12 cellular contexts compared by ENCODE assay signal in the genomic region with DNA sequence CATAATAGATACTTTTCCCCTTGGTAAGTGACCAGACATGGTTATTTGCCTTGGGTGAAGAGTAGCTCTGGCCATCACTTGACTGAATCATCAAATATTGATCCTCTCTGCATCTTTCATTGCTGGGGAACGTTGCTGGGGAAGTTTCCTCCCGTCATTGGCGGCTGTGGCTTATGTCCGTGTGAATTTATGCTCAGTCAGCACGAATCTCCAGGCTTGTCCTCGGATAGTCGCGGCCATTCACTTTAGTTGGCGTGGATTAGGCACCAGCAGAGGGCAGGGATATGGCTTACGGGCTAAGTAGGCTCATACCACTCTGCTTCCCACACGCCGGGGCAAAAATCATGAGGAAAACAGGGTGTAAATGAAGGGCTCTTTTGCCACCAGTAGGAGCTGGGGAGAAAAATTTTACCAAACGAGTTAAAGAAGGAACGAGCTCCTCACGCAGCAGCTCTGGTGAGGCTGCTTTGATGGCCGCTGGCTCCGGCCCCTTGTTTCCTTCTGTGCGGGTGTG.
DNase-seq lines count a peak whose midpoint lies in the region; ATAC-seq, FAIRE-seq and TF ChIP-seq lines count a peak whose summit lies in the region.
"Had no signal": no experiment of that assay in that cellular context is flagged by ENCODE, and none has a peak within 500 bp of the region (broad histone marks: within the 10 kb centered on the region; RNA-seq: fewer than 3 reads in every experiment).

No MANE protein-coding gene starts in this region.

- H3K4me2 ChIP-seq in HepG2 (ENCODE audit: low read depth, low read length) (no peak overlapping the region), K562 (ENCODE audit: insufficient read depth, low read length) (no peak overlapping the region), neural progenitor cell (no peak overlapping the region)
- H3K4me2 ChIP-seq: BLaER1 had no signal

- TF ChIP-seq POLR2A in HepG2 (IDR thresholded peaks at IDR 0.05; ENCODE audit: insufficient read depth in 1 of 2, low read depth in 2 of 2, low read length in 2 of 2) (no peak), right lobe of liver (IDR thresholded peaks at IDR 0.05) (no peak), K562 (conservative IDR thresholded peaks at IDR 0.05) (no peak)

- peaks cover 15% of the 10 kb centered on the region for H3K4me1 Mint-ChIP-seq in neural progenitor cell
- H3K4me1 Mint-ChIP-seq: CD4-positive, CD25-positive, alpha-beta regulatory T cell had no signal

- no peaks in the 10 kb centered on the region for H3K9me1 ChIP-seq in K562 (ENCODE audit: control insufficient read depth, insufficient read depth, low read length)

- no peaks in the 10 kb centered on the region for H3K79me2 ChIP-seq in HepG2 (ENCODE audit: insufficient read depth, low read length)
- no peaks in the 10 kb centered on the region for H3K79me2 ChIP-seq in K562 (ENCODE audit: control insufficient read depth, insufficient read depth, low read length)
- H3K79me2 ChIP-seq in neural progenitor cell (ENCODE audit: low read depth), result no peaks in the 10 kb centered on the region

- H2AFZ ChIP-seq in HepG2 (ENCODE audit: low read length) (no peak overlapping the region), K562 (ENCODE audit: low read depth, low read length) (no peak overlapping the region), neural progenitor cell (replicated peaks) (no peak overlapping the region)

- H3K9me3 Mint-ChIP-seq in neural progenitor cell, result no peaks in the 10 kb centered on the region
- H3K9me3 Mint-ChIP-seq: CD4-positive, CD25-positive, alpha-beta regulatory T cell had no signal

- TF ChIP-seq EP300 in HepG2 (IDR thresholded peaks at IDR 0.05; ENCODE audit: low read depth in 2 of 2, low read length in 2 of 2) (no peak), HepG2 (CRISPR knock-in tag; IDR thresholded peaks at IDR 0.05; ENCODE audit: borderline replicate concordance) (no peak), K562 (IDR thresholded peaks at IDR 0.05; ENCODE audit: low read length) (no peak)

- H3K27ac ChIP-seq in HepG2 (ENCODE audit: extremely low read length, insufficient read depth, low read length) (no peak overlapping the region), right lobe of liver (no peak overlapping the region), K562 (ENCODE audit: extremely low read depth, low read depth, low read length) (no peak overlapping the region), neural progenitor cell (no peak overlapping the region)
- H3K27ac ChIP-seq: BLaER1 had no signal

- CTCF ChIA-PET in HepG2 (lab: Yijun Ruan, JAX; ENCODE audit: low intra/inter-chr PET ratio, low total read pairs), result no interaction called here
- CTCF ChIA-PET in K562 (lab: Yijun Ruan, JAX; ENCODE audit: low intra/inter-chr PET ratio), result no interaction called here

- H3K9me3 ChIP-seq in HepG2 (ENCODE audit: low read length), result no peaks in the 10 kb centered on the region
- H3K9me3 ChIP-seq in right lobe of liver, result no peaks in the 10 kb centered on the region
- no peaks in the 10 kb centered on the region for H3K9me3 ChIP-seq in K562 (replicated peaks; ENCODE audit: control insufficient read depth, insufficient read depth, low read depth, low read length)
- H3K9me3 ChIP-seq in neural progenitor cell (ENCODE audit: low read depth), result no peaks in the 10 kb centered on the region
- H3K9me3 ChIP-seq: BLaER1 had no signal

- H3K4me3 ChIP-seq in HepG2 (replicated peaks in 1 of 3; ENCODE audit: insufficient read depth in 1 of 3, low read depth in 2 of 3, low read length in 3 of 3) (no peak overlapping the region), right lobe of liver (no peak overlapping the region), K562 (no peak overlapping the region), neural progenitor cell (no peak overlapping the region)
- H3K4me3 ChIP-seq: BLaER1 had no signal

- no peaks in the 10 kb centered on the region for H3K36me3 Mint-ChIP-seq in neural progenitor cell
- H3K36me3 Mint-ChIP-seq: CD4-positive, CD25-positive, alpha-beta regulatory T cell had no signal

- H4K20me1 ChIP-seq in HepG2 (ENCODE audit: insufficient read depth, low read length) (no peaks in the 10 kb centered on the region), K562 (replicated peaks; ENCODE audit: control insufficient read depth, insufficient read depth, low read length) (no peaks in the 10 kb centered on the region), neural progenitor cell (ENCODE audit: low read depth) (no peaks in the 10 kb centered on the region)
- H4K20me1 ChIP-seq: BLaER1 had no signal

- H3K27me3 ChIP-seq in HepG2 (ENCODE audit: control insufficient read depth in 1 of 2, insufficient read depth in 2 of 2, low read length in 2 of 2) (peaks cover 0 to 19% of the 10 kb centered on the region in 2 experiments; a peak in 3 of 5 replicates), right lobe of liver (no peaks in the 10 kb centered on the region), K562 (ENCODE audit: control insufficient read depth in 2 of 2, insufficient read depth in 2 of 2, low read length in 2 of 2) (peaks cover 47 to 55% of the 10 kb centered on the region in 2 experiments; a peak in 4 of 5 replicates), neural progenitor cell (no peaks in the 10 kb centered on the region)
- H3K27me3 ChIP-seq: BLaER1 had no signal

- no peak overlapping the region for H3K4me3 Mint-ChIP-seq in neural progenitor cell
- H3K4me3 Mint-ChIP-seq: CD4-positive, CD25-positive, alpha-beta regulatory T cell had no signal

- in situ Hi-C loops in HepG2 (cut with HindIII; ENCODE audit: extremely low pct_ligation_motif_present, low pct_unique_long_range_greater_than_20kb), result no loop called here
- in situ Hi-C loops in K562 (cut with MboI), result no loop called here

- no peak for ATAC-seq in HepG2
- no peak for ATAC-seq in right lobe of liver
- no peak for ATAC-seq in K562
- ATAC-seq in HG02981 (IDR thresholded peaks at IDR 0.05; ENCODE audit: unreplicated experiment), result no peak

- DNase-seq in HepG2 (ENCODE audit: low spot score) (no peak), right lobe of liver (no peak), K562 (ENCODE audit: extremely low read depth in 1 of 4, low spot score in 3 of 4) (no peak), neural progenitor cell (ENCODE audit: low spot score) (no peak), CD1c-positive myeloid dendritic cell (ENCODE audit: extremely low spot score) (no peak), 8988T (no peak)
- DNase-seq: Calu3; CD4-positive, CD25-positive, alpha-beta regulatory T cell; DMS 273 treated with DMSO at 0.1 percent for 48 hours; H7 had no signal

- H3K27me3 Mint-ChIP-seq in neural progenitor cell (ENCODE audit: insufficient read depth, low read depth), result peaks cover 3% of the 10 kb centered on the region

- FAIRE-seq in HepG2 (lab: Jason Lieb, UNC) (no peak), K562 (lab: Jason Lieb, UNC) (no peak)

- H3K4me1 ChIP-seq in HepG2 (ENCODE audit: insufficient read depth, low read length), result no peaks in the 10 kb centered on the region
- no peaks in the 10 kb centered on the region for H3K4me1 ChIP-seq in right lobe of liver
- no peaks in the 10 kb centered on the region for H3K4me1 ChIP-seq in K562 (replicated peaks in 1 of 2; ENCODE audit: control insufficient read depth in 2 of 2, insufficient read depth in 2 of 2, low read length in 2 of 2)
- peaks cover 13% of the 10 kb centered on the region for H3K4me1 ChIP-seq in neural progenitor cell

- TF ChIP-seq CTCF in HepG2 (CRISPR knock-in tag; IDR thresholded peaks at IDR 0.05) (no peak), right lobe of liver (IDR thresholded peaks at IDR 0.05) (no peak), K562 (IDR thresholded peaks at IDR 0.05 in 2 of 3, conservative IDR thresholded peaks at IDR 0.05 in 1 of 3; ENCODE audit: insufficient read depth in 2 of 3, low read depth in 1 of 3, low read length in 3 of 3) (no peak), neural progenitor cell (IDR thresholded peaks at IDR 0.05) (no peak)

- peak overlapping the region; percentile 10 for H3K27ac Mint-ChIP-seq in neural progenitor cell
- H3K27ac Mint-ChIP-seq: CD4-positive, CD25-positive, alpha-beta regulatory T cell had no signal

- no TSS peak for BruUV-seq in HepG2 (replicated peaks; lab: Mats Ljungman, UMichigan)
- no TSS peak for BruUV-seq in K562 (replicated peaks; lab: Mats Ljungman, UMichigan)

- POLR2A ChIA-PET in HepG2 (lab: Yijun Ruan, JAX) (no interaction called here), K562 (lab: Yijun Ruan, JAX) (interaction anchor here (0.7 kb wide), 1 partner anchor 10 kb away, joined by 3 read pairs; no protein-coding TSS in a partner anchor)

- WGBS in HepG2 (ENCODE audit: low lambda C conversion rate), result 38% methylated on average over 18 of the region's 18 CpGs
- 69% methylated on average over 7 of the region's 18 CpGs for WGBS in right lobe of liver (ENCODE audit: insufficient coverage, low coverage, low lambda C conversion rate, missing lambda C conversion rate)
- under 1% methylated on average over 18 of the region's 18 CpGs for WGBS in K562 (ENCODE audit: insufficient coverage, low coverage, missing lambda C conversion rate)

- H3K36me3 ChIP-seq in HepG2 (replicated peaks in 1 of 2; ENCODE audit: control insufficient read depth in 1 of 2, insufficient read depth in 2 of 2, low read length in 2 of 2), result no peaks in the 10 kb centered on the region
- H3K36me3 ChIP-seq in right lobe of liver, result no peaks in the 10 kb centered on the region
- H3K36me3 ChIP-seq in K562 (ENCODE audit: control insufficient read depth, insufficient read depth, low read length), result no peaks in the 10 kb centered on the region
- H3K36me3 ChIP-seq in neural progenitor cell, result no peaks in the 10 kb centered on the region
- H3K36me3 ChIP-seq: BLaER1 had no signal

- intact Hi-C loops in HepG2 (cut with micrococcal nuclease; ENCODE audit: unreplicated experiment), result no loop called here
- intact Hi-C loops in right lobe of liver (cut with DNase I), result no loop called here
- intact Hi-C loops in K562 (cut with micrococcal nuclease), result no loop called here

- peaks cover 11% of the 10 kb centered on the region for H3F3A ChIP-seq in neural progenitor cell (ENCODE audit: low read depth)

- H3K9ac ChIP-seq in HepG2 (ENCODE audit: insufficient read depth, low read depth, low read length) (no peak overlapping the region), K562 (ENCODE audit: insufficient read depth in 1 of 2, low read depth in 2 of 2, low read length in 2 of 2) (no peak overlapping the region), neural progenitor cell (no peak overlapping the region)
- H3K9ac ChIP-seq: BLaER1 had no signal

- TF ChIP-seq RAD21 in HepG2 (CRISPR knock-in tag; IDR thresholded peaks at IDR 0.05) (no peak), K562 (CRISPR knock-in tag; conservative IDR thresholded peaks at IDR 0.05 in 1 of 2, IDR thresholded peaks at IDR 0.05 in 1 of 2) (no peak)

TF ChIP-seq in HepG2, 621 proteins besides CTCF, POLR2A, EP300 and RAD21 (continues in another document):
- no peak for TF ChIP-seq NCOA1 (CRISPR knock-in tag; IDR thresholded peaks at IDR 0.05)
- TF ChIP-seq MAFF (IDR thresholded peaks at IDR 0.05; ENCODE audit: low read depth, low read length), result peak; percentile 87
- no peak for TF ChIP-seq SALL2 (CRISPR knock-in tag; IDR thresholded peaks at IDR 0.05)

TF ChIP-seq in K562, 482 proteins besides CTCF, POLR2A, EP300 and RAD21 (continues in another document):
- TF ChIP-seq MAFG (tag; conservative IDR thresholded peaks at IDR 0.05) (peak; percentile 77), C11orf30 (IDR thresholded peaks at IDR 0.05; ENCODE audit: low read depth) (peak; percentile 75), MAFK (IDR thresholded peaks at IDR 0.05; ENCODE audit: low read length) (peak; percentile 66), ZNF316 (IDR thresholded peaks at IDR 0.05) (peak; percentile 82), MAFF (IDR thresholded peaks at IDR 0.05; ENCODE audit: low read length) (peak; percentile 53)
